ENCODE assay signal across 13 cellular contexts in genomic region chr22:28241637-28242290, GRCh38.
"Had no signal": no experiment of that assay in that cellular context is flagged by ENCODE, and none has a peak within 500 bp of the region (broad histone marks: within the 10 kb centered on the region; RNA-seq: fewer than 3 reads in every experiment).

No MANE protein-coding gene starts in this region.

- H3K4me3 Mint-ChIP-seq: activated CD4-positive, alpha-beta T cell treated with anti-CD3 and anti-CD28 coated beads, Interleukin-2, amount 10 ng/mL, durations not matched to agents 7 days and 5 days; activated naive CD4-positive, alpha-beta T cell treated with anti-CD3 and anti-CD28 coated beads, Interleukin-2, amount 10 ng/mL, durations not matched to agents 7 days and 5 days had no signal

- H3K27me3 Mint-ChIP-seq: activated naive CD4-positive, alpha-beta T cell treated with anti-CD3 and anti-CD28 coated beads, Interleukin-2, amount 10 ng/mL, durations not matched to agents 7 days and 5 days had no signal

- H3K27ac Mint-ChIP-seq: activated CD4-positive, alpha-beta T cell treated with anti-CD3 and anti-CD28 coated beads, Interleukin-2, amount 10 ng/mL, durations not matched to agents 7 days and 5 days; activated naive CD4-positive, alpha-beta T cell treated with anti-CD3 and anti-CD28 coated beads, Interleukin-2, amount 10 ng/mL, durations not matched to agents 7 days and 5 days had no signal

- H3K36me3 Mint-ChIP-seq: activated naive CD4-positive, alpha-beta T cell treated with anti-CD3 and anti-CD28 coated beads, Interleukin-2, amount 10 ng/mL, durations not matched to agents 7 days and 5 days had no signal

- H3K4me1 Mint-ChIP-seq: activated CD4-positive, alpha-beta T cell treated with anti-CD3 and anti-CD28 coated beads, Interleukin-2, amount 10 ng/mL, durations not matched to agents 7 days and 5 days; activated naive CD4-positive, alpha-beta T cell treated with anti-CD3 and anti-CD28 coated beads, Interleukin-2, amount 10 ng/mL, durations not matched to agents 7 days and 5 days had no signal

- H3K9me3 Mint-ChIP-seq: activated CD4-positive, alpha-beta T cell treated with anti-CD3 and anti-CD28 coated beads, Interleukin-2, amount 10 ng/mL, durations not matched to agents 7 days and 5 days; activated naive CD4-positive, alpha-beta T cell treated with anti-CD3 and anti-CD28 coated beads, Interleukin-2, amount 10 ng/mL, durations not matched to agents 7 days and 5 days had no signal

- DNase-seq: activated CD4-positive, alpha-beta T cell treated with anti-CD3 and anti-CD28 coated beads, Interleukin-2, amount 10 ng/mL, durations not matched to agents 7 days and 5 days; activated CD4-positive, CD25-positive, alpha-beta regulatory T cell; activated CD8-positive, alpha-beta memory T cell treated with anti-CD3 and anti-CD28 coated beads for 24 hours; activated naive CD4-positive, alpha-beta T cell treated with anti-CD3 and anti-CD28 coated beads, Interleukin-2, amount 10 ng/mL, durations not matched to agents 7 days and 5 days; colonic mucosa; effector CD4-positive, alpha-beta T cell; foreskin melanocyte; kidney; left ventricle myocardium inferior; mesendoderm; psoas muscle; sigmoid colon; stimulated activated naive CD4-positive, alpha-beta T cell treated with Interleukin-2 at 50 U/mL for 16 hours had no signal
